In genomic region chr2:8520791-8521344, GRCh38 we compare ENCODE assay signal across 1 cellular context.
TF ChIP-seq lines count a peak whose summit lies in the region.

No MANE protein-coding gene starts in this region.

TF ChIP-seq in GM12891, 5 proteins besides CTCF, POLR2A, EP300 and RAD21:
- TF ChIP-seq POLR2AphosphoS5 (IDR thresholded peaks at IDR 0.05; ENCODE audit: low read depth, low read length) (no peak), TAF1 (IDR thresholded peaks at IDR 0.05; ENCODE audit: low read depth, low read length) (no peak), PAX5 (IDR thresholded peaks at IDR 0.05; ENCODE audit: insufficient read depth, low read length, severe bottlenecking) (no peak), POU2F2 (IDR thresholded peaks at IDR 0.05; ENCODE audit: low read depth, low read length) (no peak), SPI1 (IDR thresholded peaks at IDR 0.05; ENCODE audit: low read depth, low read length) (no peak)
